Comparison of ENCODE assay signal across 26 cellular contexts in genomic region chr9:99588747-99589146, GRCh38.
"Had no signal": no experiment of that assay in that cellular context is flagged by ENCODE, and none has a peak within 500 bp of the region (broad histone marks: within the 10 kb centered on the region; RNA-seq: fewer than 3 reads in every experiment).

No MANE protein-coding gene starts in this region.

- DNase-seq: hypothalamus; immature natural killer cell; kidney; left ventricle myocardium inferior; mesendoderm; naive B cell; natural killer cell; nephron progenitor cell; ovary; stimulated activated CD4-positive, alpha-beta T cell treated with anti-CD3 and anti-CD28 coated beads, Interleukin-12 subunit alpha, Interleukin-12 subunit beta, amount 100 ng/mL, for 4 hours; stimulated activated CD4-positive, alpha-beta T cell treated with anti-CD3 and anti-CD28 coated beads, Interleukin-15, amount 100 ng/mL, for 24 hours; stimulated activated CD4-positive, alpha-beta T cell treated with anti-CD3 and anti-CD28 coated beads, Interleukin-2, amount 100 ng/mL, for 24 hours; stimulated activated CD4-positive, alpha-beta T cell treated with anti-CD3 and anti-CD28 coated beads, Interleukin-4, amount 100 ng/mL, for 1 hour; stimulated activated naive CD4-positive, alpha-beta T cell treated with Interleukin-2 at 50 U/mL for 16 hours; stimulated activated naive CD8-positive, alpha-beta T cell treated with anti-CD3 and anti-CD28 coated beads, Interleukin-15, amount 100 ng/mL, for 72 hours; substantia nigra; testis; thyroid gland; transverse colon; upper lobe of left lung had no signal

- ATAC-seq: natural killer cell; sciatic nerve; stimulated activated naive CD8-positive, alpha-beta T cell treated with anti-CD3 and anti-CD28 coated beads, Interleukin-15, amount 100 ng/mL, for 72 hours had no signal

- FAIRE-seq: islet of Langerhans had no signal

- H3K9me3 ChIP-seq: left ventricle myocardium inferior, ovary, right atrium auricular region, testis, thyroid gland, transverse colon, upper lobe of left lung, vagina had no signal

- H3K36me3 ChIP-seq: left ventricle myocardium inferior, ovary, right atrium auricular region, thyroid gland, transverse colon, upper lobe of left lung, vagina had no signal

- H3K4me3 ChIP-seq: left ventricle myocardium inferior, lung, ovary, right atrium auricular region, skin epidermis, testis, thyroid gland, transverse colon, upper lobe of left lung, vagina had no signal

- H3K27me3 ChIP-seq: ovary, right atrium auricular region, testis, thyroid gland, transverse colon, upper lobe of left lung, vagina had no signal

- H3K27ac ChIP-seq: left ventricle myocardium inferior, ovary, right atrium auricular region, skin epidermis, testis, thyroid gland, transverse colon, upper lobe of left lung, vagina had no signal

- H3K4me1 ChIP-seq: right atrium auricular region, testis, thyroid gland, transverse colon, upper lobe of left lung, vagina had no signal
